8 cellular contexts compared by ENCODE assay signal in genomic region chr16:56519459-56520250, GRCh38.
DNase-seq lines count a peak whose midpoint lies in the region; ATAC-seq and TF ChIP-seq lines count a peak whose summit lies in the region.

A gene with protein sequence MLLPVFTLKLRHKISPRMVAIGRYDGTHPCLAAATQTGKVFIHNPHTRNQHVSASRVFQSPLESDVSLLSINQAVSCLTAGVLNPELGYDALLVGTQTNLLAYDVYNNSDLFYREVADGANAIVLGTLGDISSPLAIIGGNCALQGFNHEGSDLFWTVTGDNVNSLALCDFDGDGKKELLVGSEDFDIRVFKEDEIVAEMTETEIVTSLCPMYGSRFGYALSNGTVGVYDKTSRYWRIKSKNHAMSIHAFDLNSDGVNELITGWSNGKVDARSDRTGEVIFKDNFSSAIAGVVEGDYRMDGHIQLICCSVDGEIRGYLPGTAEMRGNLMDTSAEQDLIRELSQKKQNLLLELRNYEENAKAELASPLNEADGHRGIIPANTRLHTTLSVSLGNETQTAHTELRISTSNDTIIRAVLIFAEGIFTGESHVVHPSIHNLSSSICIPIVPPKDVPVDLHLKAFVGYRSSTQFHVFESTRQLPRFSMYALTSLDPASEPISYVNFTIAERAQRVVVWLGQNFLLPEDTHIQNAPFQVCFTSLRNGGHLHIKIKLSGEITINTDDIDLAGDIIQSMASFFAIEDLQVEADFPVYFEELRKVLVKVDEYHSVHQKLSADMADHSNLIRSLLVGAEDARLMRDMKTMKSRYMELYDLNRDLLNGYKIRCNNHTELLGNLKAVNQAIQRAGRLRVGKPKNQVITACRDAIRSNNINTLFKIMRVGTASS (minus strand): TSS chr16:56520024. CDS start chr16:56519862, 162 bp downstream.

- peak within 1 kb of the TSS; percentile 77 for H3K4me3 Mint-ChIP-seq in central memory CD8-positive, alpha-beta T cell

- no peaks in the 10 kb centered on the region for H3K27me3 Mint-ChIP-seq in central memory CD8-positive, alpha-beta T cell

- H3K4me3 ChIP-seq in AG09309 (ENCODE audit: control insufficient read depth, low read depth, low read length), result peak within 1 kb of the TSS; percentile 99

- no peaks in the 10 kb centered on the region for H3K9me3 Mint-ChIP-seq in central memory CD8-positive, alpha-beta T cell

- ATAC-seq in GM19023 (IDR thresholded peaks at IDR 0.05; ENCODE audit: unreplicated experiment) (peak; percentile 84), HG03196 (IDR thresholded peaks at IDR 0.05; ENCODE audit: unreplicated experiment) (peak; percentile 80)
- ATAC-seq in activated CD4-positive, CD25-positive, alpha-beta regulatory T cell treated with anti-CD3 and anti-CD28 coated beads, Interleukin-2, amount 50 U/mL, for 24 hours, result peak; percentile 83 to 87
- peak; percentile 87 for ATAC-seq in central memory CD8-positive, alpha-beta T cell (replicated peaks; ENCODE audit: extremely low read depth, poor library complexity, severe bottlenecking)

- H3K4me1 Mint-ChIP-seq in central memory CD8-positive, alpha-beta T cell, result peaks cover 22% of the 10 kb centered on the region

- H3K27ac Mint-ChIP-seq in central memory CD8-positive, alpha-beta T cell (ENCODE audit: low read depth), result peak within 1 kb of the TSS; percentile 65

- no peak for TF ChIP-seq CTCF in AG09309 (IDR thresholded peaks at IDR 0.05; ENCODE audit: control insufficient read depth, insufficient read depth, low read depth, low read length, missing control alignments)

- DNase-seq in AG09309 (ENCODE audit: low read depth), result peak; percentile 32
- DNase-seq in NCI-H345 treated with DMSO at 0.1 percent for 48 hours (lab: John Stamatoyannopoulos, UW; ENCODE audit: unreplicated experiment), result peak; percentile 39
- peak; percentile 84 to 85 for DNase-seq in central memory CD8-positive, alpha-beta T cell (ENCODE audit: low spot score in 2 of 2)
- DNase-seq in iris pigment epithelial cell (ENCODE audit: low read depth), result peak; percentile 84
- peak; percentile 81 to 87 for DNase-seq in stimulated activated CD4-positive, alpha-beta T cell treated with anti-CD3 and anti-CD28 coated beads, Interleukin-12 subunit alpha, Interleukin-12 subunit beta, amount 100 ng/mL, for 24 hours (ENCODE audit: low read depth in 2 of 2)

- peaks cover 10% of the 10 kb centered on the region for H3K36me3 Mint-ChIP-seq in central memory CD8-positive, alpha-beta T cell (ENCODE audit: insufficient read depth)

Comparison
In these comparisons a context has a peak if more than half of its experiments do, and no peak if none do; other contexts are left out.
1. Peak in every context shown above with its lines: DNase-seq, ATAC-seq and H3K4me3 ChIP-seq.
2. DNase-seq: peak in every context shown above with its lines; median percentile 84 in central memory CD8-positive, alpha-beta T cell; 84 in iris pigment epithelial cell; 84 in stimulated activated CD4-positive, alpha-beta T cell treated with anti-CD3 and anti-CD28 coated beads, Interleukin-12 subunit alpha, Interleukin-12 subunit beta, amount 100 ng/mL, for 24 hours; 39 in NCI-H345 treated with DMSO at 0.1 percent for 48 hours; 32 in AG09309.